ENCODE assay signal across 11 cellular contexts in the genomic region with DNA sequence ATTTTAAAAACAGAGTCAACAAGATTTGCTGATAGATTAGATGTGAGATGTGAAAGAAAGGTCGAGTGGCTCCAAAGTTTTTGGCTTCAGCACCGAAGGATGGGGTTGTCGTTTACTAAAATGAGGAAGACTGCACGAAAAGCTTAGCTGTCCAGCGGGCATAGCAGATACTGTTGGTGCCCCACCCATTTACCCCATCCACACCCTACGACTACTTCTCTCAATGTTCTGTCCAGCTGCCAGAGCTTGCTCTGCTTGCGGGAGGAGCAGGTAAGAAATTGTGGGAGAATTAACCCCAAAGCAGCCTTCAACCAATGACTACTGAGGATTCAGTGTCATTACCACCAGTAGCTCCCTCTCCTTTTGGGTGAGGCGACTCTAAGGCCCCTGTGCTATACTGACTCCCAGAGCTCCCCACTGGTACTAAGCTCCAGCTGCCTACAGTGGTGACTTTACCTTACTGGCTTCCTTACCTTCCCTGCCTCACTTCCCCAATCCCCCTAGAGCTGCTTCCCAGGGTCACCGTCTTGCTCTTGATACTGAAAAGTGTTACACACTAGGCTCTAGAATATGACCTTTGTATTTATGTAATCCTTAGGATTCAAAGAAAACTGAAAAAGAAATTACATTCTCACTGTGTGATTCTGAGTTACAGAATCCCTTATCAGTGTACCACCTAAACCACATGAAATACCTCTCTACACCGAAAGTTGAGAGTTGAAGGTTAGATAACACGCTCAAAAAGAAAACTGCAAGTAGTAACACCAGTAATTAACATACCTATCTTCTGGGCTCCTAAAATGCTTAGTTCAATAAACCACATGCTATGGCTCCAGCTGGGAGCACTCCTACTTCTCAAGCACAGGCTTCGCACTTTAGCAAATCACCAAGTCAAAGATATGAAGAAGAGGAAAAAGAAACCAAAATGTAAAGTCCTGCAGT. TPM values are rescaled to one million over a fixed set of nuclear protein-coding genes. Genes with fewer than 3 reads are reported as not detected.
DNase-seq lines count a peak whose midpoint lies in the region; ATAC-seq, FAIRE-seq and TF ChIP-seq lines count a peak whose summit lies in the region.
"Had no signal": no experiment of that assay in that cellular context is flagged by ENCODE, and none has a peak within 500 bp of the region (broad histone marks: within the 10 kb centered on the region; RNA-seq: fewer than 3 reads in every experiment).

No MANE protein-coding gene starts in this region.

- peaks cover 0 to 9% (median 0%) of the 10 kb centered on the region in 3 donors for H3K36me3 Mint-ChIP-seq in CD8-positive, alpha-beta memory T cell

- no peaks in the 10 kb centered on the region for H3K27me3 ChIP-seq in CD8-positive, alpha-beta memory T cell (ENCODE audit: insufficient read depth, low read length, poor library complexity, severe bottlenecking)
- H3K27me3 ChIP-seq in KMS-11 (ENCODE audit: insufficient read depth, low read depth) = no peaks in the 10 kb centered on the region

- peak overlapping the region; percentile 38 to 90 (median 78) for H3K27ac Mint-ChIP-seq in CD8-positive, alpha-beta memory T cell

- no peak overlapping the region for H3K27ac ChIP-seq in CD8-positive, alpha-beta memory T cell (ENCODE audit: low read depth, low read length)
- H3K27ac ChIP-seq in KMS-11 = peak overlapping the region; percentile 3; the same call in 1 of the 2 replicates

- ATAC-seq in GM19463 (IDR thresholded peaks at IDR 0.05; ENCODE audit: unreplicated experiment) = peak; percentile 59
- no peak for ATAC-seq in HG03135 (IDR thresholded peaks at IDR 0.05; ENCODE audit: unreplicated experiment)

- peaks cover 74 to 89% (median 88%) of the 10 kb centered on the region in 3 donors for H3K4me1 Mint-ChIP-seq in CD8-positive, alpha-beta memory T cell

- no peak for TF ChIP-seq CTCF in KMS-11 (conservative IDR thresholded peaks at IDR 0.05; ENCODE audit: low read depth, low read length)

- no peaks in the 10 kb centered on the region for H3K27me3 Mint-ChIP-seq in CD8-positive, alpha-beta memory T cell

- no peak overlapping the region for H3K9ac ChIP-seq in KMS-11

- H3K4me3 ChIP-seq in CD8-positive, alpha-beta memory T cell (ENCODE audit: low read length) = no peak overlapping the region
- H3K4me3 ChIP-seq in KMS-11 (IDR thresholded peaks at IDR 0.05; ENCODE audit: insufficient read depth, low read depth, low read length) = no peak overlapping the region

- FAIRE-seq in H54 (lab: Jason Lieb, UNC) = no peak

- H3K9me3 ChIP-seq in CD8-positive, alpha-beta memory T cell (ENCODE audit: low read length) = no peaks in the 10 kb centered on the region

- POLR2A ChIA-PET in CD8-positive, alpha-beta memory T cell (lab: Charles Lee) = no interaction called here

- peak overlapping the region; percentile 4 to 79 (median 67) for H3K4me3 Mint-ChIP-seq in CD8-positive, alpha-beta memory T cell

- peak overlapping the region; percentile 69 for H3K4me2 ChIP-seq in KMS-11

- H3K4me1 ChIP-seq in CD8-positive, alpha-beta memory T cell (ENCODE audit: insufficient read depth, low read length) = peaks cover 85% of the 10 kb centered on the region
- peaks cover 43% of the 10 kb centered on the region for H3K4me1 ChIP-seq in KMS-11 (ENCODE audit: low read depth, poor library complexity, severe bottlenecking)

- TF ChIP-seq POLR2A in H54 (IDR thresholded peaks at IDR 0.05; ENCODE audit: low read depth, low read length) = no peak

- no peaks in the 10 kb centered on the region for H3K36me3 ChIP-seq in CD8-positive, alpha-beta memory T cell (ENCODE audit: insufficient read depth, low read length)
- H3K36me3 ChIP-seq in KMS-11 (ENCODE audit: insufficient read depth) = no peaks in the 10 kb centered on the region

- H3K79me2 ChIP-seq in KMS-11 (ENCODE audit: insufficient read depth, low read depth) = peaks cover 32% of the 10 kb centered on the region; the same call in 1 of the 2 replicates

- DNase-seq in CD8-positive, alpha-beta memory T cell = peak in 2 of 5 donors; percentile 20 to 51
- DNase-seq in iPS-NIHi7 (ENCODE audit: extremely low spot score) (peak; percentile 18), H54 (ENCODE audit: insufficient read length, low spot score) (no peak), NCI-H446 treated with DMSO at 0.1 percent for 48 hours (lab: John Stamatoyannopoulos, UW) (no peak), DMS79 treated with DMSO at 0.1 percent for 48 hours (lab: John Stamatoyannopoulos, UW) (no peak)
- DNase-seq: activated CD4-positive, CD25-positive, alpha-beta regulatory T cell; NCI-H187; stimulated activated CD4-positive, alpha-beta T cell treated with anti-CD3 and anti-CD28 coated beads, Interleukin-4, amount 100 ng/mL, for 1 hour had no signal

- no peak overlapping the region for H2AFZ ChIP-seq in KMS-11 (ENCODE audit: low read depth)

- no peaks in the 10 kb centered on the region for H3K9me3 Mint-ChIP-seq in CD8-positive, alpha-beta memory T cell

- CTCF ChIA-PET in CD8-positive, alpha-beta memory T cell (lab: Charles Lee) = interaction anchor here (1.4 to 2.5 kb wide), 2 partner anchors 11 to 69 kb away, joined by 4 to 9 read pairs; no protein-coding TSS in a partner anchor

- H4K20me1 ChIP-seq in KMS-11 (ENCODE audit: insufficient read depth) = peaks cover 18% of the 10 kb centered on the region

RNA-seq across cellular contexts. Expression of a gene that starts 22.2 kb away (rescaled TPM):
- 10 to 100 TPM; 29.0 to 31.3 TPM for total RNA-seq in CD8-positive, alpha-beta memory T cell
- 39.2 TPM for polyA plus RNA-seq in CD8-positive, alpha-beta memory T cell
